ENCODE assay signal across 1 cellular context in the genomic region with DNA sequence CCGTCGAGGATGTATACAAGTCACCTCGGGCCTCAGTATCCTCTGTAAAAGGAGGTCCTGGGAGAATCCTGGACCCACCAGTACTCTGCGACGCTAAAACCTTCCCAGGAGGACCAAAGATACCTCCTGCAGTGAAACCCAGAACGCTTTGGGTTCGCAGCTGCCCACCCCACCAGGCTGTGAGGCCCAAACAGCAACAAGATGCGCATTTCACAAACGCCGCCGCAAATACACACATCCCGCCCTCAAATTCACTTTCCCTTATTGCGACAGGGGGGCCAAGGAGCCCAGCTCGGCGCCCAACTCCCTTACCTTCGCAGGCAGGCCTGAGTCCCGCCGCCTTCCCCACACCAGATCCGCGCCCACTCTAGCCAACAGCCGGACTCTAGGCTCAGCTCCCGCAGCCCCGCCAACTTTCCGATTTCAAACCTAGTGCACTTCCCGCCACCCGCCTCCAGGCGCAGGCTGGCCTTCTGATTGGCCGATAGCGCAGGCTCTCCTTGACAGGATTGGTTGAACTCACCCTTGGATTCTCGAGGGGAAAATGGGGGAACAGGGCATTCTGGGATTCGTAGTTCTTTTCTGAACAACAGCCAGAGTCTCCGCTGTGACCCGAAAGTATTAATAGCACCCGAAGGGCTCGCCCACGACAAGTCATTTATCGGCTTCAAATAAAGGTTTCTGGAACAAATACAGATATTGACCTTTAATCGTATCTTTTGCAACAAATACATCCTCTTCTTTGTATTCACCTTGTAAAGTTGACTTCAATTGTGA.
TF ChIP-seq lines count a peak whose summit lies in the region.

Gene SPC25 (minus strand): TSS at position 425 of the 777 bp plus-strand sequence. CDS start 911 bp downstream, outside the sequence.

TF ChIP-seq in SK-N-SH, 30 proteins besides CTCF, POLR2A, EP300 and RAD21 (continued from another document):
- no peak for TF ChIP-seq REST (IDR thresholded peaks at IDR 0.05; ENCODE audit: low read depth, low read length)
- peak; percentile 58 for TF ChIP-seq GABPA (IDR thresholded peaks at IDR 0.05; ENCODE audit: low read depth)
- peak; percentile 69 for TF ChIP-seq MXI1 (IDR thresholded peaks at IDR 0.05; ENCODE audit: low read depth, low read length)
- peak; percentile 78 for TF ChIP-seq YY1 (IDR thresholded peaks at IDR 0.05; ENCODE audit: low read depth)
- TF ChIP-seq SMC3 (IDR thresholded peaks at IDR 0.05; ENCODE audit: low read depth, low read length) = no peak
- peak; percentile 61; the same call in 1 of the 2 replicates for TF ChIP-seq TAF1 (IDR thresholded peaks at IDR 0.05; ENCODE audit: borderline replicate concordance, low read depth, low read length)
- TF ChIP-seq ZBTB33 (IDR thresholded peaks at IDR 0.05; ENCODE audit: borderline replicate concordance, low read depth) = peak; percentile 98
- TF ChIP-seq FOXM1 (IDR thresholded peaks at IDR 0.05; ENCODE audit: low read depth) = peak; percentile 40; the same call in 1 of the 2 replicates
- TF ChIP-seq RFX5 (IDR thresholded peaks at IDR 0.05; ENCODE audit: low read length) = no peak
